ENCODE assay signal across 35 cellular contexts in the genomic region with DNA sequence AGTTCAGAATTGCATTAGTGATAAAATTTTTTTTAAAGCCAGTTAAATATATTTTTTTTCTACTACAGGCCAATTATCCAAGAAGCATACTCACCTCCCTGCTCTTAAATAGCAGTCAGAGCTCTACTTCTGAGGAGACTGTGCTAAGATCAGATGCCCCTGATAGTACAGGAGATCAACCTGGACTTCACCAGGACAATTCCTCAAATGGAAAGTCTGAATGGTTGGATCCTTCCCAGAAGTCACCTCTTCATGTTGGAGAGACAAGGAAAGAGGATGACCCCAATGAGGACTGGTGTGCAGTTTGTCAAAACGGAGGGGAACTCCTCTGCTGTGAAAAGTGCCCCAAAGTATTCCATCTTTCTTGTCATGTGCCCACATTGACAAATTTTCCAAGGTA.
"Had no signal": no experiment of that assay in that cellular context is flagged by ENCODE, and none has a peak within 500 bp of the region (broad histone marks: within the 10 kb centered on the region; RNA-seq: fewer than 3 reads in every experiment).

No MANE protein-coding gene starts in this region.

- H3K9me3 ChIP-seq: MG63 had no signal

- H3K4me3 ChIP-seq: MG63 had no signal

- DNase-seq: Karpas-422, Kasumi-1, MG63, MM.1S, MV-4-11, NCI-H1048, NCI-H1092, NCI-H1092 treated with DMSO at 0.1 percent for 48 hours, NCI-H1105, NCI-H1105 treated with DMSO at 0.1 percent for 48 hours, NCI-H1417, NCI-H1417 treated with DMSO at 0.1 percent for 48 hours, NCI-H1436, NCI-H1436 treated with DMSO at 0.1 percent for 48 hours, NCI-H146, NCI-H1694, NCI-H1694 treated with DMSO at 0.1 percent for 48 hours, NCI-H187, NCI-H187 treated with DMSO at 0.1 percent for 48 hours, NCI-H1930, NCI-H2029, NCI-H2029 treated with DMSO at 0.1 percent for 48 hours, NCI-H2081, NCI-H2081 treated with DMSO at 0.1 percent for 48 hours, NCI-H2107, NCI-H2171, NCI-H2171 treated with DMSO at 0.1 percent for 48 hours, NCI-H2227 treated with DMSO at 0.1 percent for 48 hours, NCI-H226, NCI-H345, NCI-H446, NCI-H446 treated with DMSO at 0.1 percent for 48 hours, NCI-H510A, NCI-H510A treated with DMSO at 0.1 percent for 48 hours had no signal

- H3K27me3 ChIP-seq: MG63 had no signal

- H3K4me2 ChIP-seq: KMS-11 had no signal

- H3K27ac ChIP-seq: KMS-11 had no signal

- H3K9ac ChIP-seq: KMS-11 had no signal

- H3K36me3 ChIP-seq: MG63 had no signal
